20 cellular contexts compared by ENCODE assay signal in genomic region chr19:13083008-13083404, GRCh38. TPM values are rescaled to one million over a fixed set of nuclear protein-coding genes. Genes with fewer than 3 reads are reported as not detected.
DNase-seq lines count a peak whose midpoint lies in the region; ATAC-seq and TF ChIP-seq lines count a peak whose summit lies in the region.
"Had no signal": no experiment of that assay in that cellular context is flagged by ENCODE, and none has a peak within 500 bp of the region (broad histone marks: within the 10 kb centered on the region; RNA-seq: fewer than 3 reads in every experiment).

No MANE protein-coding gene starts in this region.

- 69% methylated on average over 7 of the region's 7 CpGs for WGBS in right cardiac atrium
- 50 to 63% methylated on average over 3 of the region's 7 CpGs for WGBS in esophagus squamous epithelium, 2 donors

- H3K27ac Mint-ChIP-seq in osteocyte (ENCODE audit: unreplicated experiment) = peak overlapping the region; percentile 80
- H3K27ac Mint-ChIP-seq: activated T-helper 2 cell treated with anti-CD3 and anti-CD28 coated beads, Interferon-gamma antibody, Interleukin-2, Interleukin-4, amounts not matched to agents 10 μg/mL and 5 μg/mL and 100 μg/mL, durations not matched to agents 14 hours and 24 hours and 36 hours; CD4-positive, alpha-beta T cell had no signal

- H3K4me1 Mint-ChIP-seq in osteocyte (ENCODE audit: unreplicated experiment) = peaks cover 56% of the 10 kb centered on the region

- peaks cover 8% of the 10 kb centered on the region for H3K27me3 Mint-ChIP-seq in osteocyte (ENCODE audit: unreplicated experiment)
- H3K27me3 Mint-ChIP-seq: CD4-positive, alpha-beta T cell had no signal

- peaks cover 20% of the 10 kb centered on the region for H3K4me1 ChIP-seq in right cardiac atrium (ENCODE audit: control insufficient read depth, insufficient read depth, low read length)
- peaks cover 16 to 58% (median 23%) of the 10 kb centered on the region in 3 donors for H3K4me1 ChIP-seq in esophagus squamous epithelium
- peaks cover 19 to 23% of the 10 kb centered on the region in 2 donors for H3K4me1 ChIP-seq in uterus
- H3K4me1 ChIP-seq: adrenal gland, parathyroid adenoma had no signal

- intact Hi-C loops in right cardiac atrium (cut with DNase I) (no loop called here), left ventricle myocardium superior (cut with micrococcal nuclease) (no loop called here), esophagus squamous epithelium (cut with DNase I) (no loop called here), uterus (cut with DNase I; ENCODE audit: low total_unique reads) (no loop called here)

- TF ChIP-seq POLR2A in esophagus squamous epithelium (IDR thresholded peaks at IDR 0.05) (no peak), uterus (IDR thresholded peaks at IDR 0.05) (no peak)

- no peaks in the 10 kb centered on the region for H3K27me3 ChIP-seq in right cardiac atrium (ENCODE audit: control insufficient read depth, insufficient read depth)
- H3K27me3 ChIP-seq in esophagus squamous epithelium = no peaks in the 10 kb centered on the region
- no peaks in the 10 kb centered on the region for H3K27me3 ChIP-seq in uterus
- H3K27me3 ChIP-seq: adrenal gland had no signal

- H3K27ac ChIP-seq in right cardiac atrium (ENCODE audit: low read length) (peak overlapping the region; percentile 23), esophagus squamous epithelium (peak overlapping the region in 3 of 4 donors; percentile 52 to 61 (median 59)), uterus (peak overlapping the region; percentile 69 to 93)
- H3K27ac ChIP-seq: parathyroid adenoma had no signal

- TF ChIP-seq CTCF in esophagus squamous epithelium (IDR thresholded peaks at IDR 0.05) (no peak), osteocyte (IDR thresholded peaks at IDR 0.05) (no peak), uterus (IDR thresholded peaks at IDR 0.05) (no peak)

- H3K36me3 Mint-ChIP-seq in osteocyte (ENCODE audit: unreplicated experiment) = peaks cover 21% of the 10 kb centered on the region
- H3K36me3 Mint-ChIP-seq: naive B cell had no signal

- DNase-seq in right cardiac atrium = peak in 2 of 3 donors; percentile 6 to 34
- DNase-seq in left ventricle myocardium superior = no peak
- no peak for DNase-seq in esophagus squamous epithelium (lab: John Stamatoyannopoulos, UW)
- DNase-seq in osteocyte (ENCODE audit: extremely low spot score, unreplicated experiment) = no peak
- no peak for DNase-seq in uterus
- DNase-seq in SIG-M5 (lab: John Stamatoyannopoulos, UW) = no peak
- no peak for DNase-seq in NOMO-1 treated with dmso at 0.1 percent for 144 hours (lab: John Stamatoyannopoulos, UW; ENCODE audit: unreplicated experiment)
- no peak for DNase-seq in DMS53 (lab: John Stamatoyannopoulos, UW)
- DNase-seq: activated CD4-positive, alpha-beta T cell treated with anti-CD3 and anti-CD28 coated beads for 48 hours; adrenal gland; CD4-positive, alpha-beta T cell; effector memory CD4-positive, alpha-beta T cell; naive B cell; NCI-H2081; RPMI8226; small intestine; stimulated activated CD4-positive, alpha-beta T cell treated with anti-CD3 and anti-CD28 coated beads, Interleukin-4, amount 100 ng/mL, for 1 hour had no signal

- H3K36me3 ChIP-seq in esophagus squamous epithelium (peaks cover 11 to 100% (median 25%) of the 10 kb centered on the region in 3 donors), uterus (no peaks in the 10 kb centered on the region)
- H3K36me3 ChIP-seq: adrenal gland had no signal

- no peaks in the 10 kb centered on the region for H3K9me3 Mint-ChIP-seq in osteocyte (ENCODE audit: unreplicated experiment)
- H3K9me3 Mint-ChIP-seq: activated T-helper 2 cell treated with anti-CD3 and anti-CD28 coated beads, Interferon-gamma antibody, Interleukin-2, Interleukin-4, amounts not matched to agents 10 μg/mL and 5 μg/mL and 100 μg/mL, durations not matched to agents 14 hours and 24 hours and 36 hours; CD4-positive, alpha-beta T cell; naive B cell had no signal

- ATAC-seq in right cardiac atrium = no peak
- ATAC-seq in left ventricle myocardium superior = no peak

- H3K9me3 ChIP-seq in right cardiac atrium (ENCODE audit: control insufficient read depth, low read length) (no peaks in the 10 kb centered on the region), esophagus squamous epithelium (no peaks in the 10 kb centered on the region), uterus (no peaks in the 10 kb centered on the region)
- H3K9me3 ChIP-seq: adrenal gland had no signal

- no peak overlapping the region for H3K4me3 Mint-ChIP-seq in osteocyte (ENCODE audit: unreplicated experiment)
- H3K4me3 Mint-ChIP-seq: CD4-positive, alpha-beta T cell; naive B cell had no signal

- H3K4me3 ChIP-seq in right cardiac atrium (ENCODE audit: low read length) (no peak overlapping the region), esophagus squamous epithelium (no peak overlapping the region), uterus (no peak overlapping the region)
- H3K4me3 ChIP-seq: adrenal gland, lung had no signal

RNA-seq across cellular contexts. Expression of gene LYL1, which starts 19.7 kb away (rescaled TPM):
- total RNA-seq in right cardiac atrium (10 to 100 TPM in 2 of 4 donors, 1 to 10 TPM in 2; 8.0 to 11.9 (median 10.1) TPM), left ventricle myocardium superior (8.8 TPM), esophagus squamous epithelium (10 to 100 TPM in 1 of 4 donors, 1 to 10 TPM in 3; 2.1 to 13.0 (median 3.9) TPM), osteocyte (not detected in 2 replicates), uterus (10 to 100 TPM in 3 of 4 donors, 1 to 10 TPM in 1; 2.6 to 15.5 (median 11.1) TPM)
- 8.0 TPM for polyA plus RNA-seq in right cardiac atrium

RNA-seq across cellular contexts. Expression of gene TRMT1, which starts 33.5 kb away (rescaled TPM):
- total RNA-seq in right cardiac atrium = 10 to 100 TPM; 14.8 to 22.2 (median 17.5) TPM
- polyA plus RNA-seq in right cardiac atrium = 19.9 TPM
- 22.4 TPM for total RNA-seq in left ventricle myocardium superior
- 10 to 100 TPM; 19.4 to 42.5 (median 29.0) TPM for total RNA-seq in esophagus squamous epithelium
- total RNA-seq in osteocyte = 37.4 and 43.1 TPM in 2 replicates
- 10 to 100 TPM; 23.2 to 99.4 (median 33.6) TPM for total RNA-seq in uterus

RNA-seq across cellular contexts. Expression of gene NACC1, which starts 35.1 kb away (rescaled TPM):
- 10 to 100 TPM; 27.6 to 44.2 (median 40.2) TPM for total RNA-seq in right cardiac atrium
- 40.2 TPM for polyA plus RNA-seq in right cardiac atrium
- 50.0 TPM for total RNA-seq in left ventricle myocardium superior
- total RNA-seq in esophagus squamous epithelium = 10 to 100 TPM; 26.7 to 45.5 (median 37.1) TPM
- total RNA-seq in osteocyte = 40.4 and 45.1 TPM in 2 replicates
- total RNA-seq in uterus = 10 to 100 TPM; 13.4 to 28.1 (median 15.8) TPM

Comparison
In these comparisons a context has a peak if more than half of its experiments do, and no peak if none do; other contexts are left out.
1. DNase-seq: peak in right cardiac atrium (2 of 3); none in left ventricle myocardium superior (single experiment), esophagus squamous epithelium (single experiment), osteocyte (single experiment), uterus (0 of 2), SIG-M5 (single experiment), NOMO-1 treated with dmso at 0.1 percent for 144 hours (single experiment) and DMS53 (single experiment).
2. H3K27ac ChIP-seq: peak in every context shown above with its lines; median percentile 81 in uterus; 59 in esophagus squamous epithelium; 23 in right cardiac atrium.